ENCODE assay signal across 1 cellular context in the genomic region with DNA sequence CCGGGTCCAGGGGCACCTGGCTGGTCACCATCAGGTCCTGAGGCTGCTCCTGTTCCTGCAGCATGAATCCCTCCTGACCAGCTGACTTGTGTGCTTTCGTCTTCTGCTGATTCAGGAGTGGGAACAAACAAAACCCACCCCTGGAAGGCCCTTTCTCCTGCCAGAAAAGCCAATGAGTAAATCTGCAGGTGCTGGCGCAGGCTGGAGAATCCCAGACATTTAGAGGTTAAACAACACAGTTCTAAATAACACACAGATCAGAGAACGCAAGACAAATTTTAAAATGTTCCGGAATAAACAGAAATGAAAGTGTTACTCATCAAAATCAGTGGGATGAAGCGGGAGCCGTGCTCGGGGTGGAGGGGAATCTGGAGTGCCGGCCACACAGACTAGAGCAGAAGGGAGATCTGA.
TF ChIP-seq lines count a peak whose summit lies in the region.

No MANE protein-coding gene starts in this region.

TF ChIP-seq in GM23338, 12 proteins besides CTCF, POLR2A, EP300 and RAD21 (continued from another document):
- TF ChIP-seq, protein P1, sequence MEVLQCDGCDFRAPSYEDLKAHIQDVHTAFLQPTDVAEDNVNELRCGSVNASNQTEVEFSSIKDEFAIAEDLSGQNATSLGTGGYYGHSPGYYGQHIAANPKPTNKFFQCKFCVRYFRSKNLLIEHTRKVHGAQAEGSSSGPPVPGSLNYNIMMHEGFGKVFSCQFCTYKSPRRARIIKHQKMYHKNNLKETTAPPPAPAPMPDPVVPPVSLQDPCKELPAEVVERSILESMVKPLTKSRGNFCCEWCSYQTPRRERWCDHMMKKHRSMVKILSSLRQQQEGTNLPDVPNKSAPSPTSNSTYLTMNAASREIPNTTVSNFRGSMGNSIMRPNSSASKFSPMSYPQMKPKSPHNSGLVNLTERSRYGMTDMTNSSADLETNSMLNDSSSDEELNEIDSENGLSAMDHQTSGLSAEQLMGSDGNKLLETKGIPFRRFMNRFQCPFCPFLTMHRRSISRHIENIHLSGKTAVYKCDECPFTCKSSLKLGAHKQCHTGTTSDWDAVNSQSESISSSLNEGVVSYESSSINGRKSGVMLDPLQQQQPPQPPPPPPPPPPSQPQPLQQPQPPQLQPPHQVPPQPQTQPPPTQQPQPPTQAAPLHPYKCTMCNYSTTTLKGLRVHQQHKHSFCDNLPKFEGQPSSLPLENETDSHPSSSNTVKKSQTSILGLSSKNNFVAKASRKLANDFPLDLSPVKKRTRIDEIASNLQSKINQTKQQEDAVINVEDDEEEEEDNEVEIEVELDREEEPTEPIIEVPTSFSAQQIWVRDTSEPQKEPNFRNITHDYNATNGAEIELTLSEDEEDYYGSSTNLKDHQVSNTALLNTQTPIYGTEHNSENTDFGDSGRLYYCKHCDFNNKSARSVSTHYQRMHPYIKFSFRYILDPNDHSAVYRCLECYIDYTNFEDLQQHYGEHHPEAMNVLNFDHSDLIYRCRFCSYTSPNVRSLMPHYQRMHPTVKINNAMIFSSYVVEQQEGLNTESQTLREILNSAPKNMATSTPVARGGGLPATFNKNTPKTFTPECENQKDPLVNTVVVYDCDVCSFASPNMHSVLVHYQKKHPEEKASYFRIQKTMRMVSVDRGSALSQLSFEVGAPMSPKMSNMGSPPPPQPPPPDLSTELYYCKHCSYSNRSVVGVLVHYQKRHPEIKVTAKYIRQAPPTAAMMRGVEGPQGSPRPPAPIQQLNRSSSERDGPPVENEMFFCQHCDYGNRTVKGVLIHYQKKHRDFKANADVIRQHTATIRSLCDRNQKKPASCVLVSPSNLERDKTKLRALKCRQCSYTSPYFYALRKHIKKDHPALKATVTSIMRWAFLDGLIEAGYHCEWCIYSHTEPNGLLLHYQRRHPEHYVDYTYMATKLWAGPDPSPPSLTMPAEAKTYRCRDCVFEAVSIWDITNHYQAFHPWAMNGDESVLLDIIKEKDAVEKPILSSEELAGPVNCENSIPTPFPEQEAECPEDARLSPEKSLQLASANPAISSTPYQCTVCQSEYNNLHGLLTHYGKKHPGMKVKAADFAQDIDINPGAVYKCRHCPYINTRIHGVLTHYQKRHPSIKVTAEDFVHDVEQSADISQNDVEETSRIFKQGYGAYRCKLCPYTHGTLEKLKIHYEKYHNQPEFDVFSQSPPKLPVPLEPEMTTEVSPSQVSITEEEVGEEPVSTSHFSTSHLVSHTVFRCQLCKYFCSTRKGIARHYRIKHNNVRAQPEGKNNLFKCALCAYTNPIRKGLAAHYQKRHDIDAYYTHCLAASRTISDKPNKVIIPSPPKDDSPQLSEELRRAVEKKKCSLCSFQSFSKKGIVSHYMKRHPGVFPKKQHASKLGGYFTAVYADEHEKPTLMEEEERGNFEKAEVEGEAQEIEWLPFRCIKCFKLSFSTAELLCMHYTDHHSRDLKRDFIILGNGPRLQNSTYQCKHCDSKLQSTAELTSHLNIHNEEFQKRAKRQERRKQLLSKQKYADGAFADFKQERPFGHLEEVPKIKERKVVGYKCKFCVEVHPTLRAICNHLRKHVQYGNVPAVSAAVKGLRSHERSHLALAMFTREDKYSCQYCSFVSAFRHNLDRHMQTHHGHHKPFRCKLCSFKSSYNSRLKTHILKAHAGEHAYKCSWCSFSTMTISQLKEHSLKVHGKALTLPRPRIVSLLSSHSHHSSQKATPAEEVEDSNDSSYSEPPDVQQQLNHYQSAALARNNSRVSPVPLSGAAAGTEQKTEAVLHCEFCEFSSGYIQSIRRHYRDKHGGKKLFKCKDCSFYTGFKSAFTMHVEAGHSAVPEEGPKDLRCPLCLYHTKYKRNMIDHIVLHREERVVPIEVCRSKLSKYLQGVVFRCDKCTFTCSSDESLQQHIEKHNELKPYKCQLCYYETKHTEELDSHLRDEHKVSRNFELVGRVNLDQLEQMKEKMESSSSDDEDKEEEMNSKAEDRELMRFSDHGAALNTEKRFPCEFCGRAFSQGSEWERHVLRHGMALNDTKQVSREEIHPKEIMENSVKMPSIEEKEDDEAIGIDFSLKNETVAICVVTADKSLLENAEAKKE (CRISPR knock-in tag; IDR thresholded peaks at IDR 0.05) = no peak
- TF ChIP-seq ZNF114 (CRISPR knock-in tag; IDR thresholded peaks at IDR 0.05) (no peak), EZH2phosphoT487 (IDR thresholded peaks at IDR 0.05; ENCODE audit: unreplicated experiment) (no peak), EZH2 (IDR thresholded peaks at IDR 0.05; ENCODE audit: low read depth, unreplicated experiment) (no peak), NANOG (IDR thresholded peaks at IDR 0.05; ENCODE audit: borderline replicate concordance) (no peak)
TF ChIP-seq in GM23338: peak in this region for 0.
